ENCODE assay signal across 1 cellular context in genomic region chr22:29336751-29337490, GRCh38.
TF ChIP-seq lines count a peak whose summit lies in the region.

No MANE protein-coding gene starts in this region.

TF ChIP-seq in GM23338, 12 proteins besides CTCF, POLR2A, EP300 and RAD21:
- TF ChIP-seq ZNF331 (CRISPR knock-in tag; IDR thresholded peaks at IDR 0.05; ENCODE audit: low read depth) (no peak), STAT1 (IDR thresholded peaks at IDR 0.05; ENCODE audit: unreplicated experiment) (no peak), ETS1 (IDR thresholded peaks at IDR 0.05) (no peak), REST (IDR thresholded peaks at IDR 0.05; ENCODE audit: unreplicated experiment) (no peak), EZH2 (IDR thresholded peaks at IDR 0.05; ENCODE audit: low read depth, unreplicated experiment) (no peak), POLR2AphosphoS5 (IDR thresholded peaks at IDR 0.05; ENCODE audit: low read depth) (no peak), CREB1 (CRISPR knock-in tag; IDR thresholded peaks at IDR 0.05; ENCODE audit: low read depth) (no peak), EZH2phosphoT487 (IDR thresholded peaks at IDR 0.05; ENCODE audit: unreplicated experiment) (no peak), ZNF462 (CRISPR knock-in tag; IDR thresholded peaks at IDR 0.05) (no peak), JUNB (IDR thresholded peaks at IDR 0.05; ENCODE audit: unreplicated experiment) (no peak), ZNF114 (CRISPR knock-in tag; IDR thresholded peaks at IDR 0.05) (no peak), NANOG (IDR thresholded peaks at IDR 0.05; ENCODE audit: borderline replicate concordance) (no peak)
TF ChIP-seq in GM23338: peak in this region for 0.
